17 cellular contexts compared by ENCODE assay signal in the genomic region with DNA sequence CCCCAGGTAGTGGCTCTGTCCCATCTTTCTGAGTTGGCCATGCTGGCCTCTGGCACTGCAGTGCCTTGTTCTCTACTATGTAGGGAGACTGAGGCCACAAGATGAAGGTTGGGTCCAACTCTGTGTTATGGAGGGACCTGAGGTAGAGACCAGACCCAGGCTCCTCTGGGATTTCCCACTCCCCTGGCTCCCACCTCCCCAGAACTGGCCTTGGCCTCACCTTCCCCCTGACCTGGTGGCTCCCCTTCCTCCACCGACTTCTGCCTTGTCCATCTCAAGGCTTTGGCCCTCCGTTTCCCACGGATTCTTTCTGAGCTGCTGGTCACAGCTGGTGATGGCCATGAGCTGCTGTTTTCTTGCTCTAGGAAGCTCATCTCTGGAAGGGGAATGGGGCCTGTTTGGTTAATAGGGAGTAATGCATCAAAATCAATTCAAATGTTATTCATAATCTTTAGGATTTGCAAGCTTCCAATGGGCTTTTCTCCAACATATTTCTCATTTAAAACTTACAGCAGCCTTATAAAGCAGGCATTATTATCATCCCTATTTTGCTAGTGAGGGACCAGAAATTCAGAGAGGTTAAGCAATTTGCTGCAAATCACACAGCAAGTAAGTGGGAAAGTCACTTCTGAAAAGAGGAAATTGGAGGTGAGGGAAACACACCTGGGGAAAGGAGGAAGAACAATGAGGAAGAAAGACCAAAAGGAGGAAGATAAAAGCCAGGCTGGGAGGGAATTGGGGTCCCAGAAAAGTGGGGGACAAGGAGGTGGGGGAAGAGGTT. TPM values are rescaled to one million over a fixed set of nuclear protein-coding genes. Genes with fewer than 3 reads are reported as not detected.
DNase-seq lines count a peak whose midpoint lies in the region; ATAC-seq and TF ChIP-seq lines count a peak whose summit lies in the region.
"Had no signal": no experiment of that assay in that cellular context is flagged by ENCODE, and none has a peak within 500 bp of the region (broad histone marks: within the 10 kb centered on the region; RNA-seq: fewer than 3 reads in every experiment).

No MANE protein-coding gene starts in this region.

- intact Hi-C loops in left ventricle myocardium inferior (cut with micrococcal nuclease), result loop anchor here (10.0 kb wide), 1 partner anchor 96 kb away; no protein-coding TSS in a partner anchor
- intact Hi-C loops in cardiac septum (cut with DNase I), result loop anchor here (5.0 kb wide), 1 partner anchor 118 kb away; a partner anchor contains a TSS
- intact Hi-C loops in lower lobe of right lung (cut with DNase I), result no loop called here
- intact Hi-C loops in sciatic nerve (cut with DNase I), result no loop called here
- intact Hi-C loops in vagina (cut with DNase I), result no loop called here

- no peak for TF ChIP-seq POLR2A in vagina (IDR thresholded peaks at IDR 0.05)

- no peak for ATAC-seq in lower lobe of right lung
- no peak for ATAC-seq in sciatic nerve

- H3K36me3 ChIP-seq in left ventricle myocardium inferior (no peaks in the 10 kb centered on the region), lower lobe of right lung (no peaks in the 10 kb centered on the region), vagina (no peaks in the 10 kb centered on the region)
- H3K36me3 ChIP-seq: MG63, SJSA1 had no signal

- H3K9me3 ChIP-seq in left ventricle myocardium inferior (replicated peaks), result no peaks in the 10 kb centered on the region
- H3K9me3 ChIP-seq in lower lobe of right lung, result no peaks in the 10 kb centered on the region
- no peaks in the 10 kb centered on the region for H3K9me3 ChIP-seq in vagina
- H3K9me3 ChIP-seq: MG63, SJSA1 had no signal

- peak overlapping the region; percentile 86 for H3K27ac ChIP-seq in left ventricle myocardium inferior (replicated peaks)
- no peak overlapping the region for H3K27ac ChIP-seq in lower lobe of right lung
- peak overlapping the region; percentile 1 for H3K27ac ChIP-seq in vagina
- H3K27ac ChIP-seq: SJSA1 had no signal

- H3K4me1 ChIP-seq in left ventricle myocardium inferior, result peaks cover 6% of the 10 kb centered on the region
- H3K4me1 ChIP-seq in lower lobe of right lung, result no peaks in the 10 kb centered on the region
- peaks cover 33% of the 10 kb centered on the region for H3K4me1 ChIP-seq in vagina

- DNase-seq in left ventricle myocardium inferior (no peak), cardiac septum (ENCODE audit: low spot score) (no peak), lower lobe of right lung (peak; percentile 7), sciatic nerve (ENCODE audit: low spot score) (peak; percentile 37), vagina (ENCODE audit: extremely low spot score in 2 of 2) (no peak), NCI-H2107 (lab: John Stamatoyannopoulos, UW) (no peak), T-helper 9 cell (no peak), T-helper 1 cell (no peak)
- DNase-seq: H9, NCI-H1694 treated with DMSO at 0.1 percent for 48 hours, NCI-H2081 treated with DMSO at 0.1 percent for 48 hours, NCI-H446 had no signal

- H3K4me3 ChIP-seq in left ventricle myocardium inferior (no peak overlapping the region), lower lobe of right lung (no peak overlapping the region), vagina (no peak overlapping the region)
- H3K4me3 ChIP-seq: MG63, SJSA1 had no signal

- H3K27me3 ChIP-seq in left ventricle myocardium inferior (ENCODE audit: low read depth) (peaks cover 71% of the 10 kb centered on the region), lower lobe of right lung (ENCODE audit: low read depth) (peaks cover 4% of the 10 kb centered on the region), vagina (no peaks in the 10 kb centered on the region)
- H3K27me3 ChIP-seq: MG63, SJSA1 had no signal

- TF ChIP-seq CTCF in left ventricle myocardium inferior (IDR thresholded peaks at IDR 0.05; ENCODE audit: borderline replicate concordance) (no peak), lower lobe of right lung (IDR thresholded peaks at IDR 0.05) (no peak), vagina (IDR thresholded peaks at IDR 0.05) (no peak)

RNA-seq across cellular contexts. Expression of a gene that starts 0.9 kb away (rescaled TPM):
- total RNA-seq in left ventricle myocardium inferior (0.14 TPM), cardiac septum (0.13 TPM), lower lobe of right lung (not detected), sciatic nerve (0.49 TPM), vagina (not detected)
- total RNA-seq: A172, B cell, H9, Right ventricle myocardium inferior, SJSA1 had no signal

RNA-seq across cellular contexts. Expression of a gene that starts 28.9 kb away (rescaled TPM):
- total RNA-seq in left ventricle myocardium inferior (1.0 TPM), cardiac septum (0.46 TPM), lower lobe of right lung (0.44 TPM), sciatic nerve (23.3 TPM), vagina (2.0 TPM)
- total RNA-seq: A172, H9, SJSA1 had no signal

RNA-seq across cellular contexts. Expression of a gene that starts 48.8 kb away (rescaled TPM):
- 6.7 TPM for total RNA-seq in left ventricle myocardium inferior
- total RNA-seq in cardiac septum, result 5.2 TPM
- total RNA-seq in lower lobe of right lung, result 273 TPM
- 51.8 TPM for total RNA-seq in sciatic nerve
- 30.0 TPM for total RNA-seq in vagina

RNA-seq across cellular contexts. Expression of a gene that starts 49.9 kb away (rescaled TPM):
- total RNA-seq in left ventricle myocardium inferior, result not detected
- total RNA-seq in cardiac septum, result not detected
- total RNA-seq in lower lobe of right lung, result 0.35 TPM
- total RNA-seq in sciatic nerve, result 0.94 TPM
- 2.5 TPM for total RNA-seq in vagina
- total RNA-seq: H9, Right ventricle myocardium inferior, SJSA1 had no signal

Comparison
In these comparisons a context has a peak if more than half of its experiments do, and no peak if none do; other contexts are left out.
1. DNase-seq: peak in lower lobe of right lung (single experiment) and sciatic nerve (single experiment); none in left ventricle myocardium inferior (single experiment), cardiac septum (single experiment), vagina (0 of 2), NCI-H2107 (single experiment), T-helper 9 cell (single experiment) and T-helper 1 cell (0 of 5).
2. intact Hi-C loops: an anchor here in left ventricle myocardium inferior (10.0 kb wide) and cardiac septum (5.0 kb wide); none called in lower lobe of right lung, sciatic nerve and vagina.